15 cellular contexts compared by ENCODE assay signal in the genomic region with DNA sequence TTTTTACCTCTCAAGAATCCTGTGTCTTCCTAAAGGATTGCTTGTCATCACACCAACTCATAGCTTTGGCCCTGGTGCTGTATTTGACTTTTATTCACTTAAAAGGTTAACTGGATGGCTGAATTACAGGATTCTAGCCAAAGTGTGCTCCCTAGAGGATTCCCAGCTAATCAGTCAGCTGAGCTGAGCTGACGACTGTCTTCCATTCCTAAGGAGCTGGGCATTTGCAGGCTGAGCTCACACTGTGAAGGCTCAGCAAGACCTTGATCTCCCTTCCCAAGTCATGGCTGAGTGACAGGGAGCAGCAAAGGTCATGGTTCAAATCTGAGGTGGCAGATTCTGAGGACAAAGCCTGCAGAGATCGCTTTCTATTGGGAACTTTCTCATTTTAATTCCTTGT. TPM values are rescaled to one million over a fixed set of nuclear protein-coding genes. Genes with fewer than 3 reads are reported as not detected.
DNase-seq lines count a peak whose midpoint lies in the region; ATAC-seq, FAIRE-seq and TF ChIP-seq lines count a peak whose summit lies in the region.
"Had no signal": no experiment of that assay in that cellular context is flagged by ENCODE, and none has a peak within 500 bp of the region (broad histone marks: within the 10 kb centered on the region; RNA-seq: fewer than 3 reads in every experiment).

No MANE protein-coding gene starts in this region.

- H3K4me3 ChIP-seq in fibroblast of mammary gland (ENCODE audit: control insufficient read depth, low read depth, low read length): no peak overlapping the region

- DNase-seq in ELF-1 (ENCODE audit: low read depth, low spot score) (peak; percentile 23), NCI-H69 (lab: John Stamatoyannopoulos, UW) (peak; percentile 28), fibroblast of mammary gland (ENCODE audit: low read depth) (peak; percentile 41), omental fat pad (ENCODE audit: low spot score) (no peak), inferior parietal cortex (ENCODE audit: extremely low spot score) (no peak), NCI-H128 (lab: John Stamatoyannopoulos, UW; ENCODE audit: unreplicated experiment) (no peak), GM12891 (ENCODE audit: insufficient read length, low spot score) (no peak)
- DNase-seq: AML-193, Caco-2, DMS153, EL, NCI-H1436 treated with DMSO at 0.1 percent for 48 hours, NCI-H2029 treated with DMSO at 0.1 percent for 48 hours, NCI-H774 had no signal

- FAIRE-seq in GM12891 (lab: Jason Lieb, UNC): no peak

- TF ChIP-seq POLR2A in GM12891 (IDR thresholded peaks at IDR 0.05; ENCODE audit: low read depth, low read length): no peak

- TF ChIP-seq CTCF in fibroblast of mammary gland (conservative IDR thresholded peaks at IDR 0.05; ENCODE audit: control insufficient read depth, insufficient read depth, low read depth, low read length) (no peak), omental fat pad (IDR thresholded peaks at IDR 0.05) (no peak)

- peak; percentile 48 for ATAC-seq in omental fat pad (ENCODE audit: low FRiP score)

TF ChIP-seq in GM12891, 5 proteins besides CTCF, POLR2A, EP300 and RAD21:
- TF ChIP-seq PAX5 (IDR thresholded peaks at IDR 0.05; ENCODE audit: insufficient read depth, low read length, severe bottlenecking): no peak
- no peak for TF ChIP-seq POLR2AphosphoS5 (IDR thresholded peaks at IDR 0.05; ENCODE audit: low read depth, low read length)
- TF ChIP-seq POU2F2 (IDR thresholded peaks at IDR 0.05; ENCODE audit: low read depth, low read length): no peak
- no peak for TF ChIP-seq TAF1 (IDR thresholded peaks at IDR 0.05; ENCODE audit: low read depth, low read length)
- no peak for TF ChIP-seq SPI1 (IDR thresholded peaks at IDR 0.05; ENCODE audit: low read depth, low read length)

RNA-seq across cellular contexts. Expression of gene PALM2AKAP2, which starts 59.0 kb away (rescaled TPM):
- total RNA-seq in omental fat pad: 10 to 100 TPM; 11.5 to 38.4 (median 24.2) TPM
- polyA plus RNA-seq in GM12891 (2012; ENCODE audit: low read depth, missing spikeins): not detected
- polyA plus RNA-seq: CD14-positive monocyte had no signal

Comparison
In these comparisons a context has a peak if more than half of its experiments do, and no peak if none do; other contexts are left out.
1. DNase-seq: peak in ELF-1 (single experiment), NCI-H69 (single experiment) and fibroblast of mammary gland (single experiment); none in omental fat pad (single experiment), inferior parietal cortex (single experiment), NCI-H128 (single experiment) and GM12891 (single experiment).